9 cellular contexts compared by ENCODE assay signal in the genomic region with DNA sequence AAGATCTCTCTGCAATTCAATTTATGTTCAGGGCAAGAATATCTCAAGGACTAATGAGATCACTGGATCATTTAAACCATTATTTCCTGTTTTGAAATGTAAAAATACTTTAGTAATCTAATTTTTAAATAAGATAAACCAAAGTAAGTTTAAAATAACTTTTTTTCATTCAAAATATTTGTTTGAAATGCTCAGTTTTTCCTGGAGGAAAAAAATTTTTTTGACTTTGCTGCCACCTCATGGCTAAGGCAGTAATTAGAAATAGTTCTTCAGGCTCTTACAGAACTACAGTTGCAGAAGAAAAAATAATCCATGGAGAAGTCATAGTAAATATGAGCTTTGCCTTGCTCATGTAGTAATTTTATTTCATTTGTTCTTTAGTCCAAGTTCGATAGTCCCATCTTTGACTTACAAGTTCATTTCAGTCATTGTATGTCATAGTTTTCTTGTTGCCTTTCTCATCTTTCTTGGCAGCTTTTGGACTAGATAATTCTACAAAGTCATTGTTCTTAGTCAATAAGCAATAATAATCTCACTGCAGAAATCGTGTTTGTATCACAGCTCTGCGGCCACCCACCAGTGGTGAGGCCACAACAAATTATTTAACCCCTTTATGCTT.
DNase-seq lines count a peak whose midpoint lies in the region; ATAC-seq and TF ChIP-seq lines count a peak whose summit lies in the region.
"Had no signal": no experiment of that assay in that cellular context is flagged by ENCODE, and none has a peak within 500 bp of the region (broad histone marks: within the 10 kb centered on the region; RNA-seq: fewer than 3 reads in every experiment).

No MANE protein-coding gene starts in this region.

- H3K27me3 ChIP-seq in Caco-2 (replicated peaks; ENCODE audit: control insufficient read depth, insufficient read depth, low read length) (no peaks in the 10 kb centered on the region; the same call in 1 of the 2 replicates), GM23248 (replicated peaks; ENCODE audit: insufficient read depth) (peaks cover 11% of the 10 kb centered on the region; the same call in 1 of the 2 replicates), H7 (ENCODE audit: control insufficient read depth, insufficient read depth, low read length) (no peaks in the 10 kb centered on the region)
- H3K27me3 ChIP-seq: SJCRH30 had no signal

- H3K27ac ChIP-seq in GM23248 = no peak overlapping the region
- H3K27ac ChIP-seq: SJCRH30 had no signal

- H3K27me3 Mint-ChIP-seq in Caco-2 (ENCODE audit: insufficient read depth, unreplicated experiment) = peaks cover 4% of the 10 kb centered on the region

- no peaks in the 10 kb centered on the region for H3K4me1 Mint-ChIP-seq in Caco-2 (ENCODE audit: low read depth, unreplicated experiment)
- peaks cover 9% of the 10 kb centered on the region for H3K4me1 Mint-ChIP-seq in stimulated activated effector memory CD8-positive, alpha-beta T cell treated with anti-CD3 and anti-CD28 coated beads, Interleukin-12 subunit alpha, Interleukin-12 subunit beta, amount 100 ng/mL, for 72 hours

- 3 to 5% methylated on average over 3 of the region's 3 CpGs for WGBS in GM23248 (ENCODE audit: low coverage in 1 of 2, low lambda C conversion rate in 2 of 2, missing lambda C conversion rate in 2 of 2), 2 experiments

- DNase-seq in Caco-2 (peak in 1 of 2 experiments; percentile 28), GM23248 (peak; percentile 58), RPMI7951 (ENCODE audit: low read depth) (peak; percentile 33), fibroblast of peridontal ligament (ENCODE audit: extremely low read depth) (peak; percentile 66), H7 (no peak)
- DNase-seq in stimulated activated effector memory CD8-positive, alpha-beta T cell treated with anti-CD3 and anti-CD28 coated beads, Interleukin-12 subunit alpha, Interleukin-12 subunit beta, amount 100 ng/mL, for 72 hours (ENCODE audit: low spot score in 2 of 2) = no peak
- DNase-seq in stimulated activated CD4-positive, alpha-beta T cell treated with anti-CD3 and anti-CD28 coated beads, Interleukin-15, amount 100 ng/mL, for 24 hours = no peak
- DNase-seq in activated T-cell treated with anti-CD3 and anti-CD28 coated beads, Interleukin-2, amount 50 U/mL, for 1 hour = no peak

- no peaks in the 10 kb centered on the region for H3K36me3 Mint-ChIP-seq in Caco-2 (ENCODE audit: insufficient read depth, unreplicated experiment)
- peaks cover 46% of the 10 kb centered on the region for H3K36me3 Mint-ChIP-seq in stimulated activated effector memory CD8-positive, alpha-beta T cell treated with anti-CD3 and anti-CD28 coated beads, Interleukin-12 subunit alpha, Interleukin-12 subunit beta, amount 100 ng/mL, for 72 hours

- no peaks in the 10 kb centered on the region for H3K9me3 Mint-ChIP-seq in Caco-2 (ENCODE audit: unreplicated experiment)
- no peaks in the 10 kb centered on the region for H3K9me3 Mint-ChIP-seq in stimulated activated effector memory CD8-positive, alpha-beta T cell treated with anti-CD3 and anti-CD28 coated beads, Interleukin-12 subunit alpha, Interleukin-12 subunit beta, amount 100 ng/mL, for 72 hours

- no peaks in the 10 kb centered on the region for H4K20me1 ChIP-seq in GM23248 (ENCODE audit: insufficient read depth)

- no peaks in the 10 kb centered on the region for H3K79me2 ChIP-seq in GM23248 (ENCODE audit: insufficient read depth)

- no peaks in the 10 kb centered on the region for H3K4me1 ChIP-seq in Caco-2
- H3K4me1 ChIP-seq in GM23248 (ENCODE audit: insufficient read depth) = no peaks in the 10 kb centered on the region
- H3K4me1 ChIP-seq: SJCRH30 had no signal

- intact Hi-C loops in Caco-2 (cut with micrococcal nuclease; ENCODE audit: unreplicated experiment) = loop anchor here (1.0 to 10.0 kb wide), 5 partner anchors 142 to 696 kb away; no protein-coding TSS in a partner anchor

- H3K9ac ChIP-seq in GM23248 = no peak overlapping the region

- in situ Hi-C loops in GM23248 (cut with MboI) = loop anchor here (25.0 kb wide), 2 partner anchors 359 to 684 kb away; no protein-coding TSS in a partner anchor

- no peaks in the 10 kb centered on the region for H3K36me3 ChIP-seq in Caco-2 (ENCODE audit: control insufficient read depth, insufficient read depth, low read length)
- no peaks in the 10 kb centered on the region for H3K36me3 ChIP-seq in GM23248 (ENCODE audit: low read depth)
- H3K36me3 ChIP-seq in H7 (replicated peaks; ENCODE audit: control insufficient read depth, insufficient read depth, low read length) = no peaks in the 10 kb centered on the region
- H3K36me3 ChIP-seq: SJCRH30 had no signal

- H3K9me2 ChIP-seq in GM23248 (ENCODE audit: insufficient read depth) = no peaks in the 10 kb centered on the region

- POLR2A ChIA-PET in Caco-2 (lab: Charles Lee) = interaction anchor here (0.6 kb wide), 1 partner anchor 49 kb away, joined by 3 read pairs; no protein-coding TSS in a partner anchor

- no peak overlapping the region for H3K4me2 ChIP-seq in GM23248 (ENCODE audit: unreplicated experiment)

- CTCF ChIA-PET in Caco-2 (lab: Charles Lee) = interaction anchor here (1.5 kb wide), 1 partner anchor 359 kb away, joined by 4 read pairs; no protein-coding TSS in a partner anchor

- H3K4me3 Mint-ChIP-seq in Caco-2 (ENCODE audit: unreplicated experiment) = no peak overlapping the region
- no peak overlapping the region for H3K4me3 Mint-ChIP-seq in stimulated activated effector memory CD8-positive, alpha-beta T cell treated with anti-CD3 and anti-CD28 coated beads, Interleukin-12 subunit alpha, Interleukin-12 subunit beta, amount 100 ng/mL, for 72 hours

- no peak overlapping the region for H3K27ac Mint-ChIP-seq in Caco-2 (ENCODE audit: unreplicated experiment)
- H3K27ac Mint-ChIP-seq in stimulated activated effector memory CD8-positive, alpha-beta T cell treated with anti-CD3 and anti-CD28 coated beads, Interleukin-12 subunit alpha, Interleukin-12 subunit beta, amount 100 ng/mL, for 72 hours = peak overlapping the region; percentile 29

- ATAC-seq in stimulated activated effector memory CD8-positive, alpha-beta T cell treated with anti-CD3 and anti-CD28 coated beads, Interleukin-12 subunit alpha, Interleukin-12 subunit beta, amount 100 ng/mL, for 72 hours = no peak

- no peak overlapping the region for H2AFZ ChIP-seq in GM23248

- H3K9me3 ChIP-seq in Caco-2 (no peaks in the 10 kb centered on the region), GM23248 (ENCODE audit: low read depth) (no peaks in the 10 kb centered on the region)
- H3K9me3 ChIP-seq: SJCRH30 had no signal

- TF ChIP-seq CTCF in Caco-2 (IDR thresholded peaks at IDR 0.05; ENCODE audit: insufficient read depth in 1 of 2, low read depth in 1 of 2, low read length in 1 of 2, severe bottlenecking in 1 of 2, unreplicated experiment in 1 of 2) = peak; percentile 56 to 67

- BruUV-seq in Caco-2 (replicated peaks; lab: Mats Ljungman, UMichigan) = no TSS peak

- H3K4me3 ChIP-seq in Caco-2 (ENCODE audit: low read depth, low read length) (no peak overlapping the region), GM23248 (no peak overlapping the region), H7 (ENCODE audit: insufficient read depth, low read depth, low read length) (no peak overlapping the region)
- H3K4me3 ChIP-seq: SJCRH30 had no signal

- no peaks in the 10 kb centered on the region for H3F3A ChIP-seq in GM23248 (ENCODE audit: insufficient read depth)

Comparison
In these comparisons a context has a peak if more than half of its experiments do, and no peak if none do; other contexts are left out.
1. DNase-seq: peak in GM23248 (single experiment), RPMI7951 (single experiment) and fibroblast of peridontal ligament (single experiment); none in stimulated activated effector memory CD8-positive, alpha-beta T cell treated with anti-CD3 and anti-CD28 coated beads, Interleukin-12 subunit alpha, Interleukin-12 subunit beta, amount 100 ng/mL, for 72 hours (0 of 2), stimulated activated CD4-positive, alpha-beta T cell treated with anti-CD3 and anti-CD28 coated beads, Interleukin-15, amount 100 ng/mL, for 24 hours (single experiment), H7 (single experiment) and activated T-cell treated with anti-CD3 and anti-CD28 coated beads, Interleukin-2, amount 50 U/mL, for 1 hour (single experiment).